Comparison of ENCODE assay signal across 1 cellular context in genomic region chr20:62860391-62860923, GRCh38.
TF ChIP-seq lines count a peak whose summit lies in the region.

No MANE protein-coding gene starts in this region.

TF ChIP-seq in HepG2, 621 proteins besides CTCF, POLR2A, EP300 and RAD21 (continued from another document and continues in another):
- TF ChIP-seq HNF1B (CRISPR knock-in tag; IDR thresholded peaks at IDR 0.05) (no peak), ATF4 (CRISPR knock-in tag; IDR thresholded peaks at IDR 0.05) (no peak), ZNF12 (CRISPR knock-in tag; IDR thresholded peaks at IDR 0.05) (no peak), PAF1 (CRISPR knock-in tag; IDR thresholded peaks at IDR 0.05) (no peak), ZNF318 (CRISPR knock-in tag; IDR thresholded peaks at IDR 0.05) (no peak), ETS1 (CRISPR knock-in tag; IDR thresholded peaks at IDR 0.05) (no peak), ATF7-NPFF (CRISPR knock-in tag; IDR thresholded peaks at IDR 0.05; ENCODE audit: low read depth) (no peak; the same call in 1 of the 2 replicates), SALL1 (CRISPR knock-in tag; IDR thresholded peaks at IDR 0.05) (no peak), ADNP (CRISPR knock-in tag; IDR thresholded peaks at IDR 0.05) (no peak), ZNF839 (CRISPR knock-in tag; IDR thresholded peaks at IDR 0.05; ENCODE audit: borderline replicate concordance) (no peak), ZNF547 (CRISPR knock-in tag; IDR thresholded peaks at IDR 0.05) (no peak), ZBTB37 (CRISPR knock-in tag; IDR thresholded peaks at IDR 0.05) (no peak), DNMT3B (CRISPR knock-in tag; conservative IDR thresholded peaks at IDR 0.05) (no peak), KDM3A (CRISPR knock-in tag; IDR thresholded peaks at IDR 0.05; ENCODE audit: low read depth) (no peak), SMAD9 (CRISPR knock-in tag; IDR thresholded peaks at IDR 0.05) (no peak), NR2F6 (IDR thresholded peaks at IDR 0.05) (no peak), NR2F6 (CRISPR knock-in tag; IDR thresholded peaks at IDR 0.05) (no peak), SIX1 (CRISPR knock-in tag; IDR thresholded peaks at IDR 0.05; ENCODE audit: borderline replicate concordance) (no peak), SNRNP70 (IDR thresholded peaks at IDR 0.05; ENCODE audit: low read depth, low read length) (no peak), PLRG1 (conservative IDR thresholded peaks at IDR 0.05) (no peak), CENPBD1 (CRISPR knock-in tag; IDR thresholded peaks at IDR 0.05; ENCODE audit: borderline replicate concordance, low read depth) (no peak), ZNF34 (CRISPR knock-in tag; IDR thresholded peaks at IDR 0.05; ENCODE audit: borderline replicate concordance) (no peak), ISL2 (CRISPR knock-in tag; IDR thresholded peaks at IDR 0.05) (no peak), HMGXB4 (CRISPR knock-in tag; IDR thresholded peaks at IDR 0.05; ENCODE audit: borderline replicate concordance in 1 of 2, low read depth in 1 of 2) (peak; percentile 20 to 24; a peak in 2 of 4 replicates), ATAD3A (CRISPR knock-in tag; IDR thresholded peaks at IDR 0.05) (no peak), KLF12 (CRISPR knock-in tag; IDR thresholded peaks at IDR 0.05; ENCODE audit: borderline replicate concordance) (no peak), ZMYM4 (CRISPR knock-in tag; IDR thresholded peaks at IDR 0.05) (0 out of 2 replicates have a peak, but pooled peaks have one; percentile 21), ZNF235 (CRISPR knock-in tag; IDR thresholded peaks at IDR 0.05; ENCODE audit: borderline replicate concordance) (no peak), ZNF510 (CRISPR knock-in tag; IDR thresholded peaks at IDR 0.05; ENCODE audit: low read depth) (no peak), SAP130 (CRISPR knock-in tag; IDR thresholded peaks at IDR 0.05; ENCODE audit: low read depth) (peak; percentile 70), JUNB (CRISPR knock-in tag; IDR thresholded peaks at IDR 0.05; ENCODE audit: borderline replicate concordance) (no peak), POGZ (CRISPR knock-in tag; IDR thresholded peaks at IDR 0.05) (no peak), ZNF326 (CRISPR knock-in tag; IDR thresholded peaks at IDR 0.05; ENCODE audit: borderline replicate concordance) (no peak), HNF4G (IDR thresholded peaks at IDR 0.05; ENCODE audit: borderline replicate concordance, low read depth, low read length) (no peak), HNF4G (CRISPR knock-in tag; IDR thresholded peaks at IDR 0.05; ENCODE audit: borderline replicate concordance, low read depth) (no peak), CEBPB (IDR thresholded peaks at IDR 0.05; ENCODE audit: borderline replicate concordance, low read depth, low read length) (no peak), SP2 (CRISPR knock-in tag; IDR thresholded peaks at IDR 0.05) (no peak), SPEN (CRISPR knock-in tag; IDR thresholded peaks at IDR 0.05; ENCODE audit: low read depth) (no peak), RORA (CRISPR knock-in tag; IDR thresholded peaks at IDR 0.05) (no peak), SP140L (CRISPR knock-in tag; IDR thresholded peaks at IDR 0.05; ENCODE audit: borderline replicate concordance) (no peak), ZBTB2 (CRISPR knock-in tag; IDR thresholded peaks at IDR 0.05; ENCODE audit: low read depth) (no peak), ZNF329 (CRISPR knock-in tag; IDR thresholded peaks at IDR 0.05; ENCODE audit: low read depth) (no peak), ZNF441 (CRISPR knock-in tag; IDR thresholded peaks at IDR 0.05; ENCODE audit: borderline replicate concordance) (0 out of 2 replicates have a peak, but pooled peaks have one; percentile 25), FOXP1 (IDR thresholded peaks at IDR 0.05) (no peak), FOXP1 (CRISPR knock-in tag; IDR thresholded peaks at IDR 0.05) (no peak), PAXIP1 (CRISPR knock-in tag; conservative IDR thresholded peaks at IDR 0.05) (no peak), NCOA1 (CRISPR knock-in tag; IDR thresholded peaks at IDR 0.05) (no peak), JUN (CRISPR knock-in tag; IDR thresholded peaks at IDR 0.05) (no peak)
